1 cellular context compared by ENCODE assay signal in the genomic region with DNA sequence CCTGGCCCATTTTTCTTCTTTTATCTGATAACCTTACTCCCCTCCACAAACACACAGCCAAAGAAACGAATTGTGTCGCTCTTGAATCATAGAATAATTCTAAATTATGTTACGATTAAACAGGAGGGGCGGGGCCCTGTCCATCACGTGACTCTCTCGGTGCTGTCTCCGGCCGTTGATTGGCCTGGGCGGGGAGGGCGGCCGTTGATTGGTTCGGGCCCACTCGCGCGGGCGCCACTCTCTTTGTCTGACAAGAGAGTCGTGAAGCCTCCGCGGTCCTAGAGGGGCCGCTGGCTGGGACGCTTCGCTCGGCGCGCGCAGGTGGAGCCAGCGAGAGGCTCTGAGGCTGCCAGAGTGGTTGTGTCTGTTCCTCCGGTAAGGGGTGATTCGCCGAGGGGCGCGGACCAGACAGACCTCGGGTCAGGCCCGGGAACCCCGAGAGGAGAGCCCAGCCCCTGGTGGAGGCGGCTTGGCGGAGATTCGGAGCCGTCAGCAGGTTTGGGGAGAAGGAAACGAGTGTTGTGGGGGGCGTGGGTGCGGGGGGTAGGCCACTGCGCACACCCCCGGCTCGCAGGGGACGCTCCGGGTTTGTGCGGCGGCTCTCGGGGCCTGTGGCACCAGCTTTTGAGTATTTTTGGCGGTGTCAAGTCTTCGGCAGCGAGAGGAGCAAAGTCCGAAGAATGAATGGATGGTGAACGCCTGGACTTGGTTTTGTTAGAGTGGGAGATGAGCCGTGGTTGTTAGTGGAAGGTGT.
A peak's percentile ranks its signal among the peaks of the same experiment; 100 is the strongest.
TF ChIP-seq lines count a peak whose summit lies in the region.

A gene (plus strand): TSS at position 330 of the 754 bp plus-strand sequence. CDS start 3,567 bp downstream, outside the sequence.

TF ChIP-seq in HEK293, 187 proteins besides CTCF, POLR2A, EP300 and RAD21 (continued from another document):
- TF ChIP-seq, protein P1, sequence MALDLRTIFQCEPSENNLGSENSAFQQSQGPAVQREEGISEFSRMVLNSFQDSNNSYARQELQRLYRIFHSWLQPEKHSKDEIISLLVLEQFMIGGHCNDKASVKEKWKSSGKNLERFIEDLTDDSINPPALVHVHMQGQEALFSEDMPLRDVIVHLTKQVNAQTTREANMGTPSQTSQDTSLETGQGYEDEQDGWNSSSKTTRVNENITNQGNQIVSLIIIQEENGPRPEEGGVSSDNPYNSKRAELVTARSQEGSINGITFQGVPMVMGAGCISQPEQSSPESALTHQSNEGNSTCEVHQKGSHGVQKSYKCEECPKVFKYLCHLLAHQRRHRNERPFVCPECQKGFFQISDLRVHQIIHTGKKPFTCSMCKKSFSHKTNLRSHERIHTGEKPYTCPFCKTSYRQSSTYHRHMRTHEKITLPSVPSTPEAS (tag by site-specific recombination; IDR thresholded peaks at IDR 0.05), result no peak
- TF ChIP-seq ZNF214 (tag by site-specific recombination; IDR thresholded peaks at IDR 0.05; ENCODE audit: borderline replicate concordance) (no peak), GLIS1 (tag by site-specific recombination; IDR thresholded peaks at IDR 0.05) (peak; percentile 66), ZNF223 (tag by site-specific recombination; IDR thresholded peaks at IDR 0.05) (no peak), ZEB2 (tag by site-specific recombination; IDR thresholded peaks at IDR 0.05) (peak; percentile 34; the same call in 1 of the 2 replicates), ZNF302 (tag by site-specific recombination; IDR thresholded peaks at IDR 0.05; ENCODE audit: low read depth) (no peak)
